11 cellular contexts compared by ENCODE assay signal in genomic region chr13:97539651-97540230, GRCh38.
A peak's percentile ranks its signal among the peaks of the same experiment; 100 is the strongest.
DNase-seq lines count a peak whose midpoint lies in the region; ATAC-seq and TF ChIP-seq lines count a peak whose summit lies in the region.
"Had no signal": no experiment of that assay in that cellular context is flagged by ENCODE, and none has a peak within 500 bp of the region (broad histone marks: within the 10 kb centered on the region; RNA-seq: fewer than 3 reads in every experiment).

No MANE protein-coding gene starts in this region.

- peaks cover 8% of the 10 kb centered on the region for H3K4me1 ChIP-seq in fibroblast of lung (ENCODE audit: control insufficient read depth, extremely low read depth, insufficient read depth, low read length)

- DNase-seq in fibroblast of lung (ENCODE audit: low read depth in 2 of 2) (peak; percentile 56 to 64), osteocyte (ENCODE audit: extremely low spot score, unreplicated experiment) (no peak), cerebellum (ENCODE audit: low spot score) (no peak), RPMI8226 (no peak), NCI-H345 (lab: John Stamatoyannopoulos, UW) (no peak)
- DNase-seq: NCI-H1048, retina had no signal

- H3K4me3 ChIP-seq in fibroblast of lung (replicated peaks in 1 of 4; ENCODE audit: control extremely low read depth in 1 of 4, insufficient read depth in 1 of 4, low read depth in 3 of 4, low read length in 4 of 4) = no peak overlapping the region

- no peak overlapping the region for H3K4me2 ChIP-seq in fibroblast of lung (ENCODE audit: extremely low read depth, insufficient read depth, low read length)

- H3K27me3 Mint-ChIP-seq in osteocyte (ENCODE audit: unreplicated experiment) = no peaks in the 10 kb centered on the region

- H3K79me2 ChIP-seq in fibroblast of lung (ENCODE audit: control insufficient read depth, insufficient read depth, low read length) = no peaks in the 10 kb centered on the region

- H3K4me1 Mint-ChIP-seq in osteocyte (ENCODE audit: unreplicated experiment) = peaks cover 9% of the 10 kb centered on the region

- no peaks in the 10 kb centered on the region for H4K20me1 ChIP-seq in fibroblast of lung (ENCODE audit: control insufficient read depth, extremely low read depth, insufficient read depth, low read length)

- H3K36me3 Mint-ChIP-seq in osteocyte (ENCODE audit: unreplicated experiment) = no peaks in the 10 kb centered on the region

- no peaks in the 10 kb centered on the region for H3K36me3 ChIP-seq in fibroblast of lung (ENCODE audit: control insufficient read depth, insufficient read depth, low read length)

- no peaks in the 10 kb centered on the region for H3K27me3 ChIP-seq in fibroblast of lung (ENCODE audit: control insufficient read depth, insufficient read depth, low read length)

- H3K4me3 Mint-ChIP-seq in osteocyte (ENCODE audit: unreplicated experiment) = no peak overlapping the region
- H3K4me3 Mint-ChIP-seq: activated T-helper 1 cell treated with anti-CD3 and anti-CD28 coated beads, Interleukin-12 subunit alpha, Interleukin-12 subunit beta, Interleukin-2, Interleukin-4 antibody, amounts not matched to agents 30 ng/mL and 10 ng/mL and 1 ng/mL, durations not matched to agents 14 hours and 24 hours and 36 hours had no signal

- H2AFZ ChIP-seq in fibroblast of lung (ENCODE audit: low read length) = no peak overlapping the region

- H3K9me3 ChIP-seq in fibroblast of lung (ENCODE audit: control insufficient read depth, insufficient read depth, low read depth, low read length) = no peaks in the 10 kb centered on the region

- TF ChIP-seq CTCF in fibroblast of lung (conservative IDR thresholded peaks at IDR 0.05 in 1 of 2, IDR thresholded peaks at IDR 0.05 in 1 of 2; ENCODE audit: low read depth in 1 of 2, low read length in 2 of 2) (no peak), osteocyte (IDR thresholded peaks at IDR 0.05) (no peak)

- H3K27ac ChIP-seq in fibroblast of lung (ENCODE audit: insufficient read depth, low read length) = no peak overlapping the region

- H3K27ac Mint-ChIP-seq in osteocyte (ENCODE audit: unreplicated experiment) = no peak overlapping the region
- H3K27ac Mint-ChIP-seq: activated T-helper 1 cell treated with anti-CD3 and anti-CD28 coated beads, Interleukin-12 subunit alpha, Interleukin-12 subunit beta, Interleukin-2, Interleukin-4 antibody, amounts not matched to agents 30 ng/mL and 10 ng/mL and 1 ng/mL, durations not matched to agents 14 hours and 24 hours and 36 hours had no signal

- no peak overlapping the region for H3K9ac ChIP-seq in fibroblast of lung (ENCODE audit: insufficient read depth, low read length)

- ATAC-seq in GM18868 (IDR thresholded peaks at IDR 0.05; ENCODE audit: unreplicated experiment) (peak; percentile 70), GM21717 (IDR thresholded peaks at IDR 0.05; ENCODE audit: unreplicated experiment) (peak; percentile 51), HG03442 (IDR thresholded peaks at IDR 0.05; ENCODE audit: unreplicated experiment) (peak; percentile 71)

- H3K9me3 Mint-ChIP-seq in osteocyte (ENCODE audit: unreplicated experiment) = no peaks in the 10 kb centered on the region
- H3K9me3 Mint-ChIP-seq: activated T-helper 1 cell treated with anti-CD3 and anti-CD28 coated beads, Interleukin-12 subunit alpha, Interleukin-12 subunit beta, Interleukin-2, Interleukin-4 antibody, amounts not matched to agents 30 ng/mL and 10 ng/mL and 1 ng/mL, durations not matched to agents 14 hours and 24 hours and 36 hours had no signal

Comparison
In these comparisons a context has a peak if more than half of its experiments do, and no peak if none do; other contexts are left out.
1. DNase-seq: peak in fibroblast of lung (2 of 2); none in osteocyte (single experiment), cerebellum (single experiment), RPMI8226 (single experiment) and NCI-H345 (single experiment).
2. Peak in every context shown above with its lines, with median percentiles within 50 percentile points of each other: ATAC-seq.